In genomic region chrX:150486011-150486410, GRCh38 we compare ENCODE assay signal across 8 cellular contexts.
DNase-seq lines count a peak whose midpoint lies in the region; ATAC-seq, FAIRE-seq and TF ChIP-seq lines count a peak whose summit lies in the region.

No MANE protein-coding gene starts in this region.

- no peaks in the 10 kb centered on the region for H3K36me3 ChIP-seq in CD4-positive, CD25-positive, alpha-beta regulatory T cell (ENCODE audit: control insufficient read depth, insufficient read depth, low read length)
- H3K36me3 ChIP-seq in Peyer's patch (no peaks in the 10 kb centered on the region), small intestine (ENCODE audit: control insufficient read depth in 2 of 2, insufficient read depth in 2 of 2, low read length in 2 of 2) (no peaks in the 10 kb centered on the region)

- TF ChIP-seq CTCF in Peyer's patch (IDR thresholded peaks at IDR 0.05) (peak in 4 of 6 experiments; percentile 36 to 42 (median 40)), glutamatergic neuron (IDR thresholded peaks at IDR 0.05; ENCODE audit: partially characterized antibody, unreplicated experiment) (peak; percentile 35)

- H3K4me3 ChIP-seq in CD4-positive, CD25-positive, alpha-beta regulatory T cell (ENCODE audit: low read depth, low read length) = no peak overlapping the region
- H3K4me3 ChIP-seq in Peyer's patch (no peak overlapping the region), small intestine (ENCODE audit: low read depth in 1 of 2, low read length in 2 of 2) (no peak overlapping the region)

- no peak for FAIRE-seq in small intestine (lab: Jason Lieb, UNC)
- FAIRE-seq in frontal cortex (lab: Jason Lieb, UNC) = no peak

- TF ChIP-seq POLR2A in Peyer's patch (IDR thresholded peaks at IDR 0.05) = no peak

- H3K36me3 Mint-ChIP-seq in CD4-positive, CD25-positive, alpha-beta regulatory T cell = no peaks in the 10 kb centered on the region
- no peaks in the 10 kb centered on the region for H3K36me3 Mint-ChIP-seq in glutamatergic neuron (ENCODE audit: unreplicated experiment)

- H3K9me3 Mint-ChIP-seq in CD4-positive, CD25-positive, alpha-beta regulatory T cell = no peaks in the 10 kb centered on the region
- no peaks in the 10 kb centered on the region for H3K9me3 Mint-ChIP-seq in glutamatergic neuron (ENCODE audit: unreplicated experiment)

- H3K27me3 ChIP-seq in CD4-positive, CD25-positive, alpha-beta regulatory T cell (ENCODE audit: control insufficient read depth, insufficient read depth, low read length) = no peaks in the 10 kb centered on the region
- H3K27me3 ChIP-seq in Peyer's patch = no peaks in the 10 kb centered on the region
- H3K27me3 ChIP-seq in small intestine (ENCODE audit: control insufficient read depth in 2 of 2, insufficient read depth in 2 of 2, low read length in 2 of 2) = no peaks in the 10 kb centered on the region

- peaks cover 9 to 15% (median 12%) of the 10 kb centered on the region in 4 donors for H3K4me1 Mint-ChIP-seq in CD4-positive, CD25-positive, alpha-beta regulatory T cell
- no peaks in the 10 kb centered on the region for H3K4me1 Mint-ChIP-seq in glutamatergic neuron (ENCODE audit: low read depth, unreplicated experiment)

- H3K4me3 Mint-ChIP-seq in CD4-positive, CD25-positive, alpha-beta regulatory T cell = no peak overlapping the region
- no peak overlapping the region for H3K4me3 Mint-ChIP-seq in glutamatergic neuron (ENCODE audit: unreplicated experiment)

- no peaks in the 10 kb centered on the region for H3K9me3 ChIP-seq in CD4-positive, CD25-positive, alpha-beta regulatory T cell (ENCODE audit: control insufficient read depth in 2 of 2, low read length in 2 of 2)
- no peaks in the 10 kb centered on the region for H3K9me3 ChIP-seq in Peyer's patch
- no peaks in the 10 kb centered on the region for H3K9me3 ChIP-seq in small intestine (ENCODE audit: control insufficient read depth, low read depth)

- H3K27me3 Mint-ChIP-seq in CD4-positive, CD25-positive, alpha-beta regulatory T cell = peaks cover 4% of the 10 kb centered on the region
- H3K27me3 Mint-ChIP-seq in glutamatergic neuron (ENCODE audit: unreplicated experiment) = peaks cover 1% of the 10 kb centered on the region

- no peak overlapping the region for H3K27ac ChIP-seq in CD4-positive, CD25-positive, alpha-beta regulatory T cell (ENCODE audit: insufficient read depth, low read length, poor library complexity, severe bottlenecking)
- H3K27ac ChIP-seq in Peyer's patch (no peak overlapping the region), small intestine (ENCODE audit: low read depth in 1 of 2, low read length in 1 of 2) (no peak overlapping the region)

- peaks cover 6% of the 10 kb centered on the region for H3K4me1 ChIP-seq in CD4-positive, CD25-positive, alpha-beta regulatory T cell (ENCODE audit: control insufficient read depth, insufficient read depth, low read length, poor library complexity, severe bottlenecking)
- H3K4me1 ChIP-seq in Peyer's patch (no peaks in the 10 kb centered on the region), small intestine (ENCODE audit: control insufficient read depth in 2 of 2, insufficient read depth in 1 of 2, low read depth in 1 of 2, low read length in 1 of 2) (no peaks in the 10 kb centered on the region)

- WGBS in small intestine, 3 donors = 39 to 71% (median 68%) methylated on average over 3 of the region's 3 CpGs

- H3K27ac Mint-ChIP-seq in CD4-positive, CD25-positive, alpha-beta regulatory T cell = no peak overlapping the region
- no peak overlapping the region for H3K27ac Mint-ChIP-seq in glutamatergic neuron (ENCODE audit: unreplicated experiment)

- peak; percentile 59 to 67 for ATAC-seq in CD4-positive, CD25-positive, alpha-beta regulatory T cell (ENCODE audit: low read depth in 2 of 2)
- peak; percentile 52 for ATAC-seq in GM21717 (IDR thresholded peaks at IDR 0.05; ENCODE audit: unreplicated experiment)
- no peak for ATAC-seq in GM18511 (IDR thresholded peaks at IDR 0.05; ENCODE audit: unreplicated experiment)

- peak in 2 of 3 donors; percentile 33 to 71 for DNase-seq in CD4-positive, CD25-positive, alpha-beta regulatory T cell
- peak in 2 of 3 donors; percentile 31 to 72 for DNase-seq in Peyer's patch
- DNase-seq in activated naive CD4-positive, alpha-beta T cell treated with Interleukin-2 at 50 U/mL for 16 hours = peak; percentile 50
- DNase-seq in glutamatergic neuron = peak; percentile 48
- DNase-seq in small intestine = peak; percentile 36
- DNase-seq in frontal cortex (ENCODE audit: low spot score in 2 of 2) = no peak

Comparison
In these comparisons a context has a peak if more than half of its experiments do, and no peak if none do; other contexts are left out.
1. DNase-seq: peak in CD4-positive, CD25-positive, alpha-beta regulatory T cell (2 of 3), Peyer's patch (2 of 3), activated naive CD4-positive, alpha-beta T cell treated with Interleukin-2 at 50 U/mL for 16 hours (single experiment), glutamatergic neuron (single experiment) and small intestine (single experiment); none in frontal cortex (0 of 2).